9 cellular contexts compared by ENCODE assay signal in the genomic region with DNA sequence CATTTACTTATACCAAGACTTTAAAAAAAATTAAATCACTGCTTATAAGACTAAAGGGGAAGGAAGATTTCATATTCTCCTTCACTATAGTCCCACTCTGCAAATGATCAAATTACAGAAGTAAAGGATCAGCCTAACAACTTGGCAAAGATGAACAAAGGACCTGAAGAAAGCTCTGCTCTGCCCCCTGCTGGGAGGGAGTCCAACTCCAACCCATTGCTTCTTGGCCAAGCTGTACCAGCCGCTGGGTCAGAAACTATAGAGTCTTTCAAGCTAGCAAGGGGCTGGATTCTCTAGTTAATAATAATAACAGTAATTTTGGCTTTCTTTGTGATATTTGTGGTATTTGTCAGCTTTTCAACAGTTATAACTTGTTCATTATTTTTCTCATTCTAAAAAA.
A peak's percentile ranks its signal among the peaks of the same experiment; 100 is the strongest.
DNase-seq lines count a peak whose midpoint lies in the region; TF ChIP-seq lines count a peak whose summit lies in the region.
"Had no signal": no experiment of that assay in that cellular context is flagged by ENCODE, and none has a peak within 500 bp of the region (broad histone marks: within the 10 kb centered on the region; RNA-seq: fewer than 3 reads in every experiment).

No MANE protein-coding gene starts in this region.

- intact Hi-C loops in dorsolateral prefrontal cortex (cut with DNase I), result no loop called here

- peak; percentile 26 to 82 (median 62) for TF ChIP-seq CTCF in dorsolateral prefrontal cortex (IDR thresholded peaks at IDR 0.05 in 54 of 56, conservative IDR thresholded peaks at IDR 0.05 in 2 of 56; ENCODE audit: low read depth in 1 of 56, partially characterized antibody in 56 of 56)

- no peak overlapping the region for H3K4me3 ChIP-seq in GM23248
- H3K4me3 ChIP-seq in dorsolateral prefrontal cortex, result no peak overlapping the region
- no peak overlapping the region for H3K4me3 ChIP-seq in neuronal stem cell (ENCODE audit: low read length in 2 of 2)

- H3K79me2 ChIP-seq in GM23248 (ENCODE audit: insufficient read depth), result no peaks in the 10 kb centered on the region

- H4K20me1 ChIP-seq in GM23248 (ENCODE audit: insufficient read depth), result no peaks in the 10 kb centered on the region

- DNase-seq in ELR (ENCODE audit: low read depth) (peak; percentile 11), GM23248 (peak; percentile 20), NCI-H460 (ENCODE audit: extremely low read depth, low read depth) (peak; percentile 22), dorsolateral prefrontal cortex (peak in 6 of 10 donors; percentile 14 to 64 (median 54)), neuronal stem cell (ENCODE audit: low spot score) (peak; percentile 17), NK-92 (lab: John Stamatoyannopoulos, UW; ENCODE audit: unreplicated experiment) (no peak), NCI-H187 treated with DMSO at 0.1 percent for 48 hours (lab: John Stamatoyannopoulos, UW) (no peak), GF-D8 (lab: John Stamatoyannopoulos, UW) (no peak)
- DNase-seq: naive B cell had no signal

- no peaks in the 10 kb centered on the region for H3K79me1 ChIP-seq in neuronal stem cell (ENCODE audit: low read depth, low read length)

- no peak overlapping the region for H2AK5ac ChIP-seq in neuronal stem cell (ENCODE audit: low read depth, low read length)

- in situ Hi-C loops in GM23248 (cut with MboI), result no loop called here

- no peak overlapping the region for H3K4ac ChIP-seq in neuronal stem cell (ENCODE audit: low read length)

- H3K27me3 ChIP-seq in GM23248 (replicated peaks; ENCODE audit: insufficient read depth), result no peaks in the 10 kb centered on the region
- H3K27me3 ChIP-seq in dorsolateral prefrontal cortex, result no peaks in the 10 kb centered on the region
- H3K27me3 ChIP-seq in neuronal stem cell (ENCODE audit: control insufficient read depth in 3 of 3, insufficient read depth in 3 of 3, low read depth in 1 of 3, low read length in 3 of 3), result no peaks in the 10 kb centered on the region

- H3F3A ChIP-seq in GM23248 (ENCODE audit: insufficient read depth), result no peaks in the 10 kb centered on the region

- H3K9me3 ChIP-seq in GM23248 (ENCODE audit: low read depth) (no peaks in the 10 kb centered on the region), neuronal stem cell (replicated peaks in 1 of 2; ENCODE audit: control insufficient read depth in 2 of 2, insufficient read depth in 1 of 2, low read depth in 1 of 2, low read length in 2 of 2) (no peaks in the 10 kb centered on the region)

- no peak overlapping the region for H4K91ac ChIP-seq in neuronal stem cell (ENCODE audit: low read depth, low read length, poor library complexity)

- H2BK5ac ChIP-seq in neuronal stem cell (ENCODE audit: low read length), result no peak overlapping the region

- no peak overlapping the region for H4K8ac ChIP-seq in neuronal stem cell (ENCODE audit: low read depth, low read length)

- H3K9ac ChIP-seq in GM23248 (no peak overlapping the region), neuronal stem cell (ENCODE audit: low read depth, low read length, poor library complexity) (no peak overlapping the region)

- WGBS in GM23248 (ENCODE audit: low coverage in 1 of 2, low lambda C conversion rate in 2 of 2, missing lambda C conversion rate in 2 of 2), 2 experiments, result 46 to 58% methylated on average over 1 of the region's 1 CpG
- WGBS in neuronal stem cell (ENCODE audit: extremely low coverage in 2 of 2, insufficient read length in 2 of 2, insufficient replicate concordance in 1 of 2), 2 donors, result no CpG with 5 or more reads among the region's 1 CpG

- no peak overlapping the region for H2BK120ac ChIP-seq in neuronal stem cell (ENCODE audit: low read depth, low read length)

- H2BK15ac ChIP-seq in neuronal stem cell (ENCODE audit: low read length), result no peak overlapping the region

- H2BK12ac ChIP-seq in neuronal stem cell (ENCODE audit: low read length), result no peak overlapping the region

- no peak overlapping the region for H3K4me2 ChIP-seq in GM23248 (ENCODE audit: unreplicated experiment)
- H3K4me2 ChIP-seq in neuronal stem cell (ENCODE audit: insufficient read depth, low read length, poor library complexity, severe bottlenecking), result no peak overlapping the region

- H3K4me1 ChIP-seq in GM23248 (ENCODE audit: insufficient read depth), result no peaks in the 10 kb centered on the region
- H3K4me1 ChIP-seq in neuronal stem cell (ENCODE audit: control insufficient read depth in 2 of 2, insufficient read depth in 1 of 2, low read depth in 1 of 2, low read length in 2 of 2), result no peaks in the 10 kb centered on the region

- H3K9me2 ChIP-seq in GM23248 (ENCODE audit: insufficient read depth), result no peaks in the 10 kb centered on the region

- no peak overlapping the region for H3K18ac ChIP-seq in neuronal stem cell (ENCODE audit: low read length)

- H3K14ac ChIP-seq in neuronal stem cell (ENCODE audit: low read length), result no peak overlapping the region

- H3K36me3 ChIP-seq in GM23248 (ENCODE audit: low read depth) (no peaks in the 10 kb centered on the region), neuronal stem cell (replicated peaks in 1 of 2; ENCODE audit: control insufficient read depth in 2 of 2, insufficient read depth in 2 of 2, low read length in 2 of 2) (no peaks in the 10 kb centered on the region)

- H3K23ac ChIP-seq in neuronal stem cell (ENCODE audit: low read depth, low read length, poor library complexity), result no peak overlapping the region

- no peak overlapping the region for H2AFZ ChIP-seq in GM23248
- H2AFZ ChIP-seq in neuronal stem cell (ENCODE audit: low read length), result no peak overlapping the region

- H3K27ac ChIP-seq in GM23248, result no peak overlapping the region
- H3K27ac ChIP-seq in dorsolateral prefrontal cortex, result no peak overlapping the region
- no peak overlapping the region for H3K27ac ChIP-seq in neuronal stem cell (replicated peaks; ENCODE audit: low read length)

Comparison
In these comparisons a context has a peak if more than half of its experiments do, and no peak if none do; other contexts are left out.
1. DNase-seq: peak in ELR (single experiment), GM23248 (single experiment), NCI-H460 (single experiment), dorsolateral prefrontal cortex (6 of 10) and neuronal stem cell (single experiment); none in NK-92 (single experiment), NCI-H187 treated with DMSO at 0.1 percent for 48 hours (single experiment) and GF-D8 (single experiment).